22 cellular contexts compared by ENCODE assay signal in genomic region chr1:72432645-72433267, GRCh38.
A peak's percentile ranks its signal among the peaks of the same experiment; 100 is the strongest.
DNase-seq lines count a peak whose midpoint lies in the region; ATAC-seq, FAIRE-seq and TF ChIP-seq lines count a peak whose summit lies in the region.
"Had no signal": no experiment of that assay in that cellular context is flagged by ENCODE, and none has a peak within 500 bp of the region (broad histone marks: within the 10 kb centered on the region; RNA-seq: fewer than 3 reads in every experiment).

No MANE protein-coding gene starts in this region.

- DNase-seq in keratinocyte (ENCODE audit: low read depth, low spot score) (no peak), GM03348 (ENCODE audit: low spot score) (no peak), cerebellar cortex (ENCODE audit: low spot score) (no peak), NCI-H446 treated with DMSO at 0.1 percent for 48 hours (lab: John Stamatoyannopoulos, UW) (no peak)
- DNase-seq in CD4-positive, alpha-beta T cell: no peak
- DNase-seq: activated B cell treated with CpG ODN at 0.5 μM for 24 hours; activated naive CD8-positive, alpha-beta T cell treated with anti-CD3 and anti-CD28 coated beads, Interleukin-2, amount 50 U/mL, for 24 hours; effector CD4-positive, alpha-beta T cell; GOT3; Karpas-422; mucosa of descending colon; NCI-H1105 treated with DMSO at 0.1 percent for 48 hours; NCI-H345; nucleus accumbens; right lobe of liver; stimulated activated CD4-positive, alpha-beta T cell treated with anti-CD3 and anti-CD28 coated beads, Interleukin-2, amount 100 ng/mL, for 24 hours; substantia nigra had no signal

- no peaks in the 10 kb centered on the region for H3K27me3 ChIP-seq in keratinocyte (ENCODE audit: control insufficient read depth, extremely low read depth, insufficient read depth, low read length)
- H3K27me3 ChIP-seq in CD4-positive, alpha-beta T cell (ENCODE audit: control insufficient read depth, insufficient read depth, low read length): no peaks in the 10 kb centered on the region
- H3K27me3 ChIP-seq: right lobe of liver had no signal

- H3K4me3 ChIP-seq in keratinocyte (ENCODE audit: control insufficient read depth in 2 of 3, extremely low read depth in 1 of 3, insufficient read depth in 2 of 3, low read depth in 1 of 3, low read length in 3 of 3): no peak overlapping the region
- H3K4me3 ChIP-seq: mucosa of descending colon, right lobe of liver had no signal

- dilution Hi-C loops in keratinocyte (cut with MboI; ENCODE audit: extremely low pct_ligation_motif_present, low sequenced_read_pairs): no loop called here

- no peaks in the 10 kb centered on the region for H3K36me3 Mint-ChIP-seq in CD4-positive, alpha-beta T cell (ENCODE audit: low read depth)

- no peak overlapping the region for H3K27ac Mint-ChIP-seq in CD4-positive, alpha-beta T cell
- H3K27ac Mint-ChIP-seq: activated B cell treated with CpG ODN at 0.5 μM for 24 hours; activated naive CD8-positive, alpha-beta T cell treated with anti-CD3 and anti-CD28 coated beads, Interleukin-2, amount 50 U/mL, for 24 hours had no signal

- no peaks in the 10 kb centered on the region for H4K20me1 ChIP-seq in keratinocyte (ENCODE audit: control insufficient read depth, extremely low read depth, insufficient read depth, low read length)

- H3K79me2 ChIP-seq in keratinocyte (ENCODE audit: control insufficient read depth, insufficient read depth, low read length): no peaks in the 10 kb centered on the region

- H3K27me3 Mint-ChIP-seq in CD4-positive, alpha-beta T cell: no peaks in the 10 kb centered on the region
- H3K27me3 Mint-ChIP-seq: activated B cell treated with CpG ODN at 0.5 μM for 24 hours; activated naive CD8-positive, alpha-beta T cell treated with anti-CD3 and anti-CD28 coated beads, Interleukin-2, amount 50 U/mL, for 24 hours had no signal

- peak; percentile 41 for ATAC-seq in GM18868 (IDR thresholded peaks at IDR 0.05; ENCODE audit: unreplicated experiment)
- peak; percentile 34 for ATAC-seq in HG02623 (IDR thresholded peaks at IDR 0.05; ENCODE audit: unreplicated experiment)
- peak; percentile 43 for ATAC-seq in HG03442 (IDR thresholded peaks at IDR 0.05; ENCODE audit: unreplicated experiment)
- ATAC-seq in CD4-positive, alpha-beta T cell (ENCODE audit: poor library complexity): no peak
- ATAC-seq: activated naive CD8-positive, alpha-beta T cell treated with anti-CD3 and anti-CD28 coated beads, Interleukin-2, amount 50 U/mL, for 24 hours; mucosa of descending colon; right lobe of liver had no signal

- no peak overlapping the region for H3K9ac ChIP-seq in keratinocyte (ENCODE audit: control insufficient read depth, extremely low read depth, insufficient read depth, low read length)

- no peak for TF ChIP-seq CTCF in keratinocyte (optimal IDR thresholded peaks at IDR 0.05 in 1 of 3, IDR thresholded peaks at IDR 0.05 in 1 of 3, conservative IDR thresholded peaks at IDR 0.05 in 1 of 3; ENCODE audit: extremely low read depth in 1 of 3, insufficient read depth in 2 of 3, low read length in 3 of 3)
- no peak for TF ChIP-seq CTCF in CD4-positive, alpha-beta T cell (IDR thresholded peaks at IDR 0.05)

- H3K4me2 ChIP-seq in keratinocyte (ENCODE audit: control insufficient read depth, extremely low read depth, insufficient read depth, low read depth, low read length): no peak overlapping the region

- FAIRE-seq in keratinocyte (lab: Jason Lieb, UNC): no peak
- FAIRE-seq: GM12892, GM19239 had no signal

- intact Hi-C loops in CD4-positive, alpha-beta T cell (cut with DNase I, micrococcal nuclease): no loop called here

- H3K9me1 ChIP-seq in keratinocyte (ENCODE audit: control insufficient read depth, extremely low read depth, insufficient read depth, low read length): no peaks in the 10 kb centered on the region

- H3K36me3 ChIP-seq in keratinocyte (ENCODE audit: control insufficient read depth in 2 of 2, extremely low read depth in 1 of 2, insufficient read depth in 2 of 2, low read length in 2 of 2): no peaks in the 10 kb centered on the region
- H3K36me3 ChIP-seq: right lobe of liver had no signal

- H3K27ac ChIP-seq in keratinocyte (ENCODE audit: control insufficient read depth, insufficient read depth, low read length): no peak overlapping the region
- H3K27ac ChIP-seq in CD4-positive, alpha-beta T cell (ENCODE audit: low read depth, low read length): no peak overlapping the region
- H3K27ac ChIP-seq: right lobe of liver had no signal

- peaks cover 10% of the 10 kb centered on the region for H3K4me1 ChIP-seq in keratinocyte (ENCODE audit: control insufficient read depth, extremely low read depth, insufficient read depth, low read length)
- H3K4me1 ChIP-seq: right lobe of liver had no signal

- peak overlapping the region; percentile 20 for H2AFZ ChIP-seq in keratinocyte (ENCODE audit: control insufficient read depth, low read length)

- no peak overlapping the region for H3K4me3 Mint-ChIP-seq in CD4-positive, alpha-beta T cell
- H3K4me3 Mint-ChIP-seq: activated B cell treated with CpG ODN at 0.5 μM for 24 hours; activated naive CD8-positive, alpha-beta T cell treated with anti-CD3 and anti-CD28 coated beads, Interleukin-2, amount 50 U/mL, for 24 hours had no signal

- no peaks in the 10 kb centered on the region for H3K4me1 Mint-ChIP-seq in CD4-positive, alpha-beta T cell (ENCODE audit: low read depth)
- H3K4me1 Mint-ChIP-seq: activated B cell treated with CpG ODN at 0.5 μM for 24 hours had no signal

- peaks cover 4% of the 10 kb centered on the region for H3K9me3 Mint-ChIP-seq in CD4-positive, alpha-beta T cell

- no peaks in the 10 kb centered on the region for H3K9me3 ChIP-seq in keratinocyte (ENCODE audit: control insufficient read depth, low read depth, low read length)
- H3K9me3 ChIP-seq in CD4-positive, alpha-beta T cell (ENCODE audit: control insufficient read depth, low read length): no peaks in the 10 kb centered on the region
- H3K9me3 ChIP-seq: mucosa of descending colon had no signal

- CTCF ChIA-PET in CD4-positive, alpha-beta T cell (lab: Charles Lee): no interaction called here

- POLR2A ChIA-PET in CD4-positive, alpha-beta T cell (lab: Charles Lee): no interaction called here
